19 cellular contexts compared by ENCODE assay signal in genomic region chr1:113540328-113540727, GRCh38.
DNase-seq lines count a peak whose midpoint lies in the region; ATAC-seq and TF ChIP-seq lines count a peak whose summit lies in the region.
"Had no signal": no experiment of that assay in that cellular context is flagged by ENCODE, and none has a peak within 500 bp of the region (broad histone marks: within the 10 kb centered on the region; RNA-seq: fewer than 3 reads in every experiment).

No MANE protein-coding gene starts in this region.

- H3K36me3 ChIP-seq in DND-41 (ENCODE audit: insufficient read depth, low read length): no peaks in the 10 kb centered on the region

- no peak overlapping the region for H3K4me3 Mint-ChIP-seq in nephron progenitor cell
- no peak overlapping the region for H3K4me3 Mint-ChIP-seq in activated CD4-positive, alpha-beta memory T cell treated with anti-CD3 and anti-CD28 coated beads, Interleukin-2, amount 10 ng/mL, durations not matched to agents 7 days and 5 days
- H3K4me3 Mint-ChIP-seq in activated CD4-positive, alpha-beta T cell treated with anti-CD3 and anti-CD28 coated beads, Interleukin-2, amount 10 ng/mL, durations not matched to agents 7 days and 5 days: no peak overlapping the region
- H3K4me3 Mint-ChIP-seq: B cell; CD4-positive, CD25-positive, alpha-beta regulatory T cell; T-cell had no signal

- H3K4me1 Mint-ChIP-seq in nephron progenitor cell: no peaks in the 10 kb centered on the region
- H3K4me1 Mint-ChIP-seq in activated CD4-positive, alpha-beta memory T cell treated with anti-CD3 and anti-CD28 coated beads, Interleukin-2, amount 10 ng/mL, durations not matched to agents 7 days and 5 days: no peaks in the 10 kb centered on the region
- H3K4me1 Mint-ChIP-seq in activated CD4-positive, alpha-beta T cell treated with anti-CD3 and anti-CD28 coated beads, Interleukin-2, amount 10 ng/mL, durations not matched to agents 7 days and 5 days: peaks cover 6% of the 10 kb centered on the region
- H3K4me1 Mint-ChIP-seq: B cell; CD4-positive, CD25-positive, alpha-beta regulatory T cell; T-cell had no signal

- H3K27ac ChIP-seq in DND-41 (ENCODE audit: low read length): no peak overlapping the region
- H3K27ac ChIP-seq: KMS-11 had no signal

- no peaks in the 10 kb centered on the region for H3K79me2 ChIP-seq in DND-41 (ENCODE audit: insufficient read depth, low read length)

- no peak overlapping the region for H2AFZ ChIP-seq in DND-41 (ENCODE audit: low read depth, low read length)

- no peaks in the 10 kb centered on the region for H3K36me3 Mint-ChIP-seq in nephron progenitor cell (ENCODE audit: low read depth)
- no peaks in the 10 kb centered on the region for H3K36me3 Mint-ChIP-seq in activated CD4-positive, alpha-beta memory T cell treated with anti-CD3 and anti-CD28 coated beads, Interleukin-2, amount 10 ng/mL, durations not matched to agents 7 days and 5 days (ENCODE audit: low read depth)
- no peaks in the 10 kb centered on the region for H3K36me3 Mint-ChIP-seq in activated CD4-positive, alpha-beta T cell treated with anti-CD3 and anti-CD28 coated beads, Interleukin-2, amount 10 ng/mL, durations not matched to agents 7 days and 5 days (ENCODE audit: low read depth)
- H3K36me3 Mint-ChIP-seq: CD4-positive, CD25-positive, alpha-beta regulatory T cell had no signal

- POLR2A ChIA-PET in activated CD4-positive, alpha-beta memory T cell treated with anti-CD3 and anti-CD28 coated beads, Interleukin-2, amount 10 ng/mL, durations not matched to agents 7 days and 5 days (lab: Charles Lee): no interaction called here
- POLR2A ChIA-PET in activated CD4-positive, alpha-beta T cell treated with anti-CD3 and anti-CD28 coated beads, Interleukin-2, amount 10 ng/mL, durations not matched to agents 7 days and 5 days (lab: Charles Lee): no interaction called here

- CTCF ChIA-PET in activated CD4-positive, alpha-beta memory T cell treated with anti-CD3 and anti-CD28 coated beads, Interleukin-2, amount 10 ng/mL, durations not matched to agents 7 days and 5 days (lab: Charles Lee): no interaction called here
- CTCF ChIA-PET in activated CD4-positive, alpha-beta T cell treated with anti-CD3 and anti-CD28 coated beads, Interleukin-2, amount 10 ng/mL, durations not matched to agents 7 days and 5 days (lab: Charles Lee): no interaction called here

- no peaks in the 10 kb centered on the region for H3K9me3 ChIP-seq in DND-41 (ENCODE audit: insufficient read depth, low read length, severe bottlenecking)
- H3K9me3 ChIP-seq: Caco-2, SK-N-SH had no signal

- ATAC-seq in DND-41 (ENCODE audit: insufficient read depth, low read depth): peak; percentile 49; the same call in 2 of the 3 replicates
- ATAC-seq: T-cell had no signal

- TF ChIP-seq POLR2A in erythroblast (IDR thresholded peaks at IDR 0.05; ENCODE audit: low read length): no peak

- peak overlapping the region; percentile 53 for H3K27ac Mint-ChIP-seq in nephron progenitor cell
- no peak overlapping the region for H3K27ac Mint-ChIP-seq in activated CD4-positive, alpha-beta memory T cell treated with anti-CD3 and anti-CD28 coated beads, Interleukin-2, amount 10 ng/mL, durations not matched to agents 7 days and 5 days
- no peak overlapping the region for H3K27ac Mint-ChIP-seq in activated CD4-positive, alpha-beta T cell treated with anti-CD3 and anti-CD28 coated beads, Interleukin-2, amount 10 ng/mL, durations not matched to agents 7 days and 5 days
- H3K27ac Mint-ChIP-seq: B cell; CD4-positive, CD25-positive, alpha-beta regulatory T cell; T-cell had no signal

- no peaks in the 10 kb centered on the region for H3K9me3 Mint-ChIP-seq in nephron progenitor cell
- peaks cover 13% of the 10 kb centered on the region for H3K9me3 Mint-ChIP-seq in activated CD4-positive, alpha-beta memory T cell treated with anti-CD3 and anti-CD28 coated beads, Interleukin-2, amount 10 ng/mL, durations not matched to agents 7 days and 5 days
- H3K9me3 Mint-ChIP-seq in activated CD4-positive, alpha-beta T cell treated with anti-CD3 and anti-CD28 coated beads, Interleukin-2, amount 10 ng/mL, durations not matched to agents 7 days and 5 days: peaks cover 3% of the 10 kb centered on the region

- H4K20me1 ChIP-seq in DND-41 (ENCODE audit: insufficient read depth, low read length): no peaks in the 10 kb centered on the region

- no peaks in the 10 kb centered on the region for H3K27me3 Mint-ChIP-seq in nephron progenitor cell (ENCODE audit: low read depth, poor library complexity)
- H3K27me3 Mint-ChIP-seq in activated CD4-positive, alpha-beta memory T cell treated with anti-CD3 and anti-CD28 coated beads, Interleukin-2, amount 10 ng/mL, durations not matched to agents 7 days and 5 days: no peaks in the 10 kb centered on the region
- H3K27me3 Mint-ChIP-seq in activated CD4-positive, alpha-beta T cell treated with anti-CD3 and anti-CD28 coated beads, Interleukin-2, amount 10 ng/mL, durations not matched to agents 7 days and 5 days: no peaks in the 10 kb centered on the region
- H3K27me3 Mint-ChIP-seq: B cell; CD4-positive, CD25-positive, alpha-beta regulatory T cell; T-cell had no signal

- H3K4me2 ChIP-seq in DND-41 (ENCODE audit: insufficient read depth, low read length): no peak overlapping the region
- H3K4me2 ChIP-seq: KMS-11, SK-N-SH had no signal

- H3K4me3 ChIP-seq in DND-41 (ENCODE audit: low read depth in 1 of 2, low read length in 2 of 2): no peak overlapping the region

- no peaks in the 10 kb centered on the region for H3K4me1 ChIP-seq in DND-41 (ENCODE audit: insufficient read depth, low read length)
- H3K4me1 ChIP-seq: Caco-2 had no signal

- no peak for TF ChIP-seq CTCF in DND-41 (IDR thresholded peaks at IDR 0.05; ENCODE audit: borderline replicate concordance, extremely low read depth, low read length, poor library complexity, severe bottlenecking)
- no peak for TF ChIP-seq CTCF in nephron progenitor cell (IDR thresholded peaks at IDR 0.05)

- H3K27me3 ChIP-seq in DND-41 (ENCODE audit: insufficient read depth, low read length, poor library complexity): no peaks in the 10 kb centered on the region

- no peak for DNase-seq in DND-41
- DNase-seq in NCI-H774 (lab: John Stamatoyannopoulos, UW): peak; percentile 19
- peak; percentile 12 to 32 for DNase-seq in erythroblast (lab: John Stamatoyannopoulos, UW)
- DNase-seq in nephron progenitor cell: no peak
- no peak for DNase-seq in UCSD-AML1 (lab: John Stamatoyannopoulos, UW; ENCODE audit: unreplicated experiment)
- no peak for DNase-seq in activated CD4-positive, alpha-beta memory T cell treated with anti-CD3 and anti-CD28 coated beads, Interleukin-2, amount 10 ng/mL, durations not matched to agents 7 days and 5 days
- no peak for DNase-seq in dedifferentiated amniotic fluid mesenchymal stem cell (ENCODE audit: extremely low spot score)
- no peak for DNase-seq in activated CD4-positive, alpha-beta T cell treated with anti-CD3 and anti-CD28 coated beads, Interleukin-2, amount 10 ng/mL, durations not matched to agents 7 days and 5 days
- DNase-seq: Caco-2; CD4-positive, CD25-positive, alpha-beta regulatory T cell; DMS79 treated with DMSO at 0.1 percent for 48 hours; GOT3; NCI-H1092 treated with DMSO at 0.1 percent for 48 hours; NCI-H2227 treated with DMSO at 0.1 percent for 48 hours; NCI-H526 treated with DMSO at 0.1 percent for 48 hours; SK-N-SH; T-cell had no signal

- no peak overlapping the region for H3K9ac ChIP-seq in DND-41 (ENCODE audit: low read depth, low read length)
- H3K9ac ChIP-seq: KMS-11, SK-N-SH had no signal

Comparison
In these comparisons a context has a peak if more than half of its experiments do, and no peak if none do; other contexts are left out.
1. DNase-seq: peak in NCI-H774 (single experiment) and erythroblast (2 of 2); none in DND-41 (single experiment), nephron progenitor cell (single experiment), UCSD-AML1 (single experiment), activated CD4-positive, alpha-beta memory T cell treated with anti-CD3 and anti-CD28 coated beads, Interleukin-2, amount 10 ng/mL, durations not matched to agents 7 days and 5 days (single experiment), dedifferentiated amniotic fluid mesenchymal stem cell (single experiment) and activated CD4-positive, alpha-beta T cell treated with anti-CD3 and anti-CD28 coated beads, Interleukin-2, amount 10 ng/mL, durations not matched to agents 7 days and 5 days (single experiment).